In genomic region chr3:100073555-100074307, GRCh38 we compare ENCODE assay signal across 8 cellular contexts.
DNase-seq lines count a peak whose midpoint lies in the region; ATAC-seq lines count a peak whose summit lies in the region.

No MANE protein-coding gene starts in this region.

- H3K27me3 ChIP-seq in HUES48 (ENCODE audit: control insufficient read depth, insufficient read depth, low read length) (no peaks in the 10 kb centered on the region), adipocyte (replicated peaks; ENCODE audit: control insufficient read depth, insufficient read depth, low read length) (no peaks in the 10 kb centered on the region), iPS-20b (ENCODE audit: insufficient read depth, low read length) (no peaks in the 10 kb centered on the region)

- peak; percentile 61 for DNase-seq in GDM1 (lab: John Stamatoyannopoulos, UW)
- peak; percentile 84 for DNase-seq in adipocyte (ENCODE audit: low read depth)
- peak; percentile 21 for DNase-seq in stimulated activated naive CD8-positive, alpha-beta T cell treated with anti-CD3 and anti-CD28 coated beads, Interleukin-15, amount 100 ng/mL, for 72 hours
- DNase-seq in SHP77 (lab: John Stamatoyannopoulos, UW), result no peak
- no peak for DNase-seq in effector CD4-positive, alpha-beta T cell
- DNase-seq in NCI-H1048 (lab: John Stamatoyannopoulos, UW), result no peak

- H3K27me3 Mint-ChIP-seq in stimulated activated naive CD8-positive, alpha-beta T cell treated with anti-CD3 and anti-CD28 coated beads, Interleukin-15, amount 100 ng/mL, for 72 hours, result no peaks in the 10 kb centered on the region

- H3K9ac ChIP-seq in HUES48 (ENCODE audit: low read depth, low read length), result no peak overlapping the region; the same call in 1 of the 2 replicates
- H3K9ac ChIP-seq in adipocyte (ENCODE audit: low read length), result peak overlapping the region; percentile 79
- H3K9ac ChIP-seq in iPS-20b (ENCODE audit: low read depth, low read length), result peak overlapping the region; percentile 1; the same call in 1 of the 2 replicates

- H3K4me1 ChIP-seq in HUES48 (ENCODE audit: control insufficient read depth, insufficient read depth, low read length) (peaks cover 25% of the 10 kb centered on the region), adipocyte (ENCODE audit: control insufficient read depth, insufficient read depth, low read length) (peaks cover 48% of the 10 kb centered on the region), iPS-20b (ENCODE audit: insufficient read depth, low read length) (peaks cover 8% of the 10 kb centered on the region; the same call in 1 of the 2 replicates)

- peak overlapping the region; percentile 94 for H3K27ac Mint-ChIP-seq in stimulated activated naive CD8-positive, alpha-beta T cell treated with anti-CD3 and anti-CD28 coated beads, Interleukin-15, amount 100 ng/mL, for 72 hours

- peak overlapping the region; percentile 73 to 79 for H3K4me3 Mint-ChIP-seq in stimulated activated naive CD8-positive, alpha-beta T cell treated with anti-CD3 and anti-CD28 coated beads, Interleukin-15, amount 100 ng/mL, for 72 hours

- ATAC-seq in stimulated activated naive CD8-positive, alpha-beta T cell treated with anti-CD3 and anti-CD28 coated beads, Interleukin-15, amount 100 ng/mL, for 72 hours, result peak; percentile 49

- H3K4me3 ChIP-seq in HUES48 (ENCODE audit: low read depth, low read length), result no peak overlapping the region
- H3K4me3 ChIP-seq in adipocyte (ENCODE audit: low read length), result peak overlapping the region; percentile 68
- peak overlapping the region; percentile 43; the same call in 1 of the 2 replicates for H3K4me3 ChIP-seq in iPS-20b (ENCODE audit: low read length)

- H3K36me3 ChIP-seq in HUES48 (ENCODE audit: control insufficient read depth, insufficient read depth, low read length), result no peaks in the 10 kb centered on the region
- no peaks in the 10 kb centered on the region for H3K36me3 ChIP-seq in adipocyte (ENCODE audit: control insufficient read depth, insufficient read depth, low read length, severe bottlenecking)
- no peaks in the 10 kb centered on the region for H3K36me3 ChIP-seq in iPS-20b (ENCODE audit: insufficient read depth, low read depth, low read length)

- H3K27ac ChIP-seq in HUES48 (ENCODE audit: low read depth, low read length) (peak overlapping the region; percentile 80), iPS-20b (ENCODE audit: low read length) (peak overlapping the region; percentile 3)

- peaks cover 81% of the 10 kb centered on the region for H3K4me1 Mint-ChIP-seq in stimulated activated naive CD8-positive, alpha-beta T cell treated with anti-CD3 and anti-CD28 coated beads, Interleukin-15, amount 100 ng/mL, for 72 hours

- H3K9me3 Mint-ChIP-seq in stimulated activated naive CD8-positive, alpha-beta T cell treated with anti-CD3 and anti-CD28 coated beads, Interleukin-15, amount 100 ng/mL, for 72 hours, result peaks cover 0 to 7% of the 10 kb centered on the region in 2 donors

- H3K9me3 ChIP-seq in HUES48 (ENCODE audit: control insufficient read depth, insufficient read depth, low read length), result no peaks in the 10 kb centered on the region
- peaks cover 4% of the 10 kb centered on the region for H3K9me3 ChIP-seq in adipocyte (ENCODE audit: control insufficient read depth, low read length)
- no peaks in the 10 kb centered on the region for H3K9me3 ChIP-seq in iPS-20b (ENCODE audit: insufficient read depth, low read depth, low read length)

Comparison
In these comparisons a context has a peak if more than half of its experiments do, and no peak if none do; other contexts are left out.
1. DNase-seq: peak in GDM1 (single experiment), adipocyte (single experiment) and stimulated activated naive CD8-positive, alpha-beta T cell treated with anti-CD3 and anti-CD28 coated beads, Interleukin-15, amount 100 ng/mL, for 72 hours (2 of 2); none in SHP77 (0 of 2), effector CD4-positive, alpha-beta T cell (single experiment) and NCI-H1048 (single experiment).